Comparison of ENCODE assay signal across 13 cellular contexts in the genomic region with DNA sequence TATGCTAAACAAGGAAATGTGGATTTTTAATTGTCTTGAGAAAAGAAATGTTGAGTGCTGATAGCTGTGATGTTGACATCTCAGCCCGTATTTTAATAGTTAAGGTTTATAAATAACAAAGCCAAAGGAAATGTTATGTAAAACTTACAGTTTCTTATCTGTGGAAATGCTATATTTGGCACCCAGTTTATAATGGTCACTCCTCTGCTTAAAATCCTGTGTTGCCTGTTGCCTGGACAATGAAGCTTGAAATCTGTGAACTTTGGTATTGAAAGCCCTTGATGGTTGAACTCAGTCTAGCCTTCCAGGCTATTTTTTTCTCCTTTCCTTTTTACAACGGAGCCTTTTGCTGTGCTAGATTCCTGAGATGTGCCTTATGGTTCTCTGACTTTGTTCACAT. TPM values are rescaled to one million over a fixed set of nuclear protein-coding genes. Genes with fewer than 3 reads are reported as not detected.
DNase-seq lines count a peak whose midpoint lies in the region; ATAC-seq and TF ChIP-seq lines count a peak whose summit lies in the region.
"Had no signal": no experiment of that assay in that cellular context is flagged by ENCODE, and none has a peak within 500 bp of the region (broad histone marks: within the 10 kb centered on the region; RNA-seq: fewer than 3 reads in every experiment).

No MANE protein-coding gene starts in this region.

- peak; percentile 44 for DNase-seq in EH (ENCODE audit: low read depth)
- peak; percentile 24 for DNase-seq in hepatic stellate cell (ENCODE audit: low spot score)
- no peak for DNase-seq in psoas muscle
- DNase-seq in NCI-H345 (lab: John Stamatoyannopoulos, UW) = no peak
- no peak for DNase-seq in superior temporal gyrus (ENCODE audit: extremely low spot score)
- no peak for DNase-seq in T1000 (lab: John Stamatoyannopoulos, UW)
- DNase-seq: activated T-cell treated with anti-CD3 and anti-CD28 coated beads, Interleukin-2, amount 50 U/mL, for 1 hour; foreskin keratinocyte; stimulated activated CD4-positive, alpha-beta T cell treated with anti-CD3 and anti-CD28 coated beads, Interleukin-12 subunit alpha, Interleukin-12 subunit beta, amount 100 ng/mL, for 4 hours had no signal

- H3K4me1 ChIP-seq in psoas muscle = peaks cover 78% of the 10 kb centered on the region
- H3K4me1 ChIP-seq: breast epithelium had no signal

- WGBS in psoas muscle, 3 donors = 6 to 9% (median 8%) methylated on average over 2 of the region's 2 CpGs

- no peaks in the 10 kb centered on the region for H3K27me3 Mint-ChIP-seq in brain

- peak overlapping the region; percentile 82 for H3K27ac ChIP-seq in psoas muscle
- H3K27ac ChIP-seq: breast epithelium, foreskin keratinocyte, KMS-11 had no signal

- peaks cover 0 to 4% of the 10 kb centered on the region in 2 donors for H3K36me3 ChIP-seq in psoas muscle (ENCODE audit: insufficient read depth in 1 of 2, low read depth in 1 of 2)
- H3K36me3 ChIP-seq: breast epithelium had no signal

- H3K36me3 Mint-ChIP-seq in brain = peaks cover 4% of the 10 kb centered on the region

- H3K4me3 ChIP-seq in psoas muscle = peak overlapping the region; percentile 25
- H3K4me3 ChIP-seq: breast epithelium had no signal

- ATAC-seq in psoas muscle (no peak), HG03039 (IDR thresholded peaks at IDR 0.05; ENCODE audit: unreplicated experiment) (no peak)
- ATAC-seq: foreskin keratinocyte had no signal

- no peaks in the 10 kb centered on the region for H3K27me3 ChIP-seq in psoas muscle (ENCODE audit: insufficient read depth in 3 of 3, low read length in 2 of 3)
- H3K27me3 ChIP-seq: breast epithelium, foreskin keratinocyte had no signal

- H3K4me1 Mint-ChIP-seq in brain = peaks cover 42% of the 10 kb centered on the region

- H3K9me3 ChIP-seq in psoas muscle = no peaks in the 10 kb centered on the region
- H3K9me3 ChIP-seq: breast epithelium had no signal

- peak overlapping the region in 2 of 5 experiments; percentile 4 to 15 for H3K4me3 Mint-ChIP-seq in brain

- no peaks in the 10 kb centered on the region for H3K9me3 Mint-ChIP-seq in brain

- peak overlapping the region in 4 of 5 experiments; percentile 34 to 88 (median 52) for H3K27ac Mint-ChIP-seq in brain

- intact Hi-C loops in psoas muscle (cut with DNase I) = loop anchor here in 1 of 2 donors (5.0 kb wide), 1 partner anchor 46 kb away; the partner anchor contains the start of gene MCU

- TF ChIP-seq CTCF in brain (conservative IDR thresholded peaks at IDR 0.05) (no peak), psoas muscle (IDR thresholded peaks at IDR 0.05) (no peak)

RNA-seq across cellular contexts. Expression of gene MCU, which starts 46.5 kb away (rescaled TPM):
- polyA plus RNA-seq in brain (ENCODE audit: insufficient read depth, low read depth, low replicate concordance) = 13.6 TPM
- 100 to 1,000 TPM in 1 of 4 donors, 10 to 100 TPM in 3; 66.1 to 118 (median 80.1) TPM for total RNA-seq in psoas muscle
- 10 to 100 TPM; 32.4 to 40.5 (median 35.0) TPM for polyA plus RNA-seq in psoas muscle

Comparison
In these comparisons a context has a peak if more than half of its experiments do, and no peak if none do; other contexts are left out.
1. DNase-seq: peak in EH (single experiment) and hepatic stellate cell (single experiment); none in psoas muscle (0 of 2), NCI-H345 (single experiment), superior temporal gyrus (single experiment) and T1000 (single experiment).